ENCODE assay signal across 39 cellular contexts in genomic region chr3:108432431-108432830, GRCh38.
"Had no signal": no experiment of that assay in that cellular context is flagged by ENCODE, and none has a peak within 500 bp of the region (broad histone marks: within the 10 kb centered on the region; RNA-seq: fewer than 3 reads in every experiment).

No MANE protein-coding gene starts in this region.

- H3K9me3 ChIP-seq: adrenal gland, ascending aorta, body of pancreas, breast epithelium had no signal

- H3K4me3 Mint-ChIP-seq: activated naive CD4-positive, alpha-beta T cell treated with anti-CD3 and anti-CD28 coated beads for 36 hours; activated naive CD4-positive, alpha-beta T cell treated with anti-CD3 and anti-CD28 coated beads, Interleukin-2, amount 10 ng/mL, durations not matched to agents 7 days and 5 days; activated naive CD4-positive, alpha-beta T cell treated with anti-CD3 and anti-CD28 coated beads, Interleukin-2, amount 50 U/mL, for 24 hours; activated naive CD8-positive, alpha-beta T cell; activated naive CD8-positive, alpha-beta T cell treated with anti-CD3 and anti-CD28 coated beads for 36 hours; activated naive CD8-positive, alpha-beta T cell treated with anti-CD3 and anti-CD28 coated beads, Interleukin-2, amount 10 ng/mL, durations not matched to agents 7 days and 5 days; activated naive CD8-positive, alpha-beta T cell treated with anti-CD3 and anti-CD28 coated beads, Interleukin-2, amount 50 U/mL, for 24 hours; activated T-cell treated with anti-CD3 and anti-CD28 coated beads, Interleukin-2, amount 50 U/mL, for 4 hours; activated T-cell treated with anti-CD3 and anti-CD28 coated beads, Interleukin-2, amount 50 U/mL, for 72 hours; activated T-helper 1 cell treated with anti-CD3 and anti-CD28 coated beads, Interleukin-12 subunit alpha, Interleukin-12 subunit beta, Interleukin-2, Interleukin-4 antibody, amounts not matched to agents 30 ng/mL and 10 ng/mL and 1 ng/mL, durations not matched to agents 14 hours and 24 hours and 36 hours; activated T-helper 17 cell treated with anti-CD3 and anti-CD28 coated beads, Interleukin-2, amount 50 U/mL, for 72 hours; brain; central memory CD8-positive, alpha-beta T cell had no signal

- FAIRE-seq: astrocyte, bronchial epithelial cell, colon had no signal

- DNase-seq: activated effector memory CD4-positive, alpha-beta T cell treated with anti-CD3 and anti-CD28 coated beads, Interleukin-2, amount 50 U/mL, for 16 hours; activated effector memory CD4-positive, alpha-beta T cell treated with Interleukin-2 at 50 U/mL for 16 hours; activated gamma-delta T cell; activated gamma-delta T cell treated with Interleukin-2 at 50 U/mL for 16 hours; activated naive CD4-positive, alpha-beta T cell; activated naive CD4-positive, alpha-beta T cell treated with anti-CD3 and anti-CD28 coated beads for 36 hours; activated naive CD4-positive, alpha-beta T cell treated with anti-CD3 and anti-CD28 coated beads, Interleukin-2, amount 10 ng/mL, durations not matched to agents 7 days and 5 days; activated naive CD4-positive, alpha-beta T cell treated with anti-CD3 and anti-CD28 coated beads, Interleukin-2, amount 50 U/mL, for 16 hours; activated naive CD4-positive, alpha-beta T cell treated with Interleukin-2 at 50 U/mL for 16 hours; activated naive CD8-positive, alpha-beta T cell treated with anti-CD3 and anti-CD28 coated beads for 36 hours; activated naive CD8-positive, alpha-beta T cell treated with anti-CD3 and anti-CD28 coated beads, Interleukin-2, amount 10 ng/mL, durations not matched to agents 7 days and 5 days; activated naive CD8-positive, alpha-beta T cell treated with anti-CD3 and anti-CD28 coated beads, Interleukin-2, amount 50 U/mL, for 24 hours; activated T-cell treated with anti-CD3 and anti-CD28 coated beads, Interleukin-2, amount 50 U/mL, for 4 hours; activated T-cell treated with anti-CD3 and anti-CD28 coated beads, Interleukin-2, amount 50 U/mL, for 48 hours; activated T-cell treated with anti-CD3 and anti-CD28 coated beads, Interleukin-2, amount 50 U/mL, for 72 hours; adrenal gland; amniotic stem cell; amygdala; anterior cingulate cortex; aorta; body of pancreas; brain microvascular endothelial cell; caudate nucleus; central memory CD4-positive, alpha-beta T cell; cerebellar nuclear complex had no signal

- H3K27ac ChIP-seq: adrenal gland, ascending aorta, body of pancreas, brain microvascular endothelial cell, breast epithelium, cardiac muscle cell had no signal

- H3K4me1 ChIP-seq: adrenal gland, ascending aorta, breast epithelium had no signal

- H3K27me3 Mint-ChIP-seq: activated naive CD8-positive, alpha-beta T cell; activated naive CD8-positive, alpha-beta T cell treated with anti-CD3 and anti-CD28 coated beads for 36 hours; activated naive CD8-positive, alpha-beta T cell treated with anti-CD3 and anti-CD28 coated beads, Interleukin-2, amount 50 U/mL, for 24 hours had no signal

- H3K9me3 Mint-ChIP-seq: activated naive CD4-positive, alpha-beta T cell treated with anti-CD3 and anti-CD28 coated beads, Interleukin-2, amount 50 U/mL, for 24 hours; activated T-cell treated with anti-CD3 and anti-CD28 coated beads, Interleukin-2, amount 50 U/mL, for 4 hours; activated T-helper 17 cell treated with anti-CD3 and anti-CD28 coated beads, Interleukin-2, amount 50 U/mL, for 72 hours; central memory CD8-positive, alpha-beta T cell had no signal

- H3K27me3 ChIP-seq: adrenal gland, ascending aorta, body of pancreas, brain microvascular endothelial cell, breast epithelium, cardiac muscle cell had no signal

- H3K4me1 Mint-ChIP-seq: activated naive CD4-positive, alpha-beta T cell treated with anti-CD3 and anti-CD28 coated beads, Interleukin-2, amount 10 ng/mL, durations not matched to agents 7 days and 5 days; activated naive CD4-positive, alpha-beta T cell treated with anti-CD3 and anti-CD28 coated beads, Interleukin-2, amount 50 U/mL, for 24 hours; activated naive CD8-positive, alpha-beta T cell treated with anti-CD3 and anti-CD28 coated beads for 36 hours; activated naive CD8-positive, alpha-beta T cell treated with anti-CD3 and anti-CD28 coated beads, Interleukin-2, amount 50 U/mL, for 24 hours; activated T-helper 17 cell treated with anti-CD3 and anti-CD28 coated beads, Interleukin-2, amount 50 U/mL, for 72 hours; central memory CD8-positive, alpha-beta T cell had no signal

- H3K36me3 ChIP-seq: adrenal gland, ascending aorta, brain microvascular endothelial cell, breast epithelium, cardiac muscle cell had no signal

- H3K27ac Mint-ChIP-seq: activated naive CD4-positive, alpha-beta T cell treated with anti-CD3 and anti-CD28 coated beads for 36 hours; activated naive CD4-positive, alpha-beta T cell treated with anti-CD3 and anti-CD28 coated beads, Interleukin-2, amount 10 ng/mL, durations not matched to agents 7 days and 5 days; activated naive CD4-positive, alpha-beta T cell treated with anti-CD3 and anti-CD28 coated beads, Interleukin-2, amount 50 U/mL, for 24 hours; activated naive CD4-positive, alpha-beta T cell treated with anti-CD3 and anti-CD28 coated beads, Interleukin-2, amount 50 U/mL, for 72 hours; activated naive CD8-positive, alpha-beta T cell; activated naive CD8-positive, alpha-beta T cell treated with anti-CD3 and anti-CD28 coated beads for 36 hours; activated naive CD8-positive, alpha-beta T cell treated with anti-CD3 and anti-CD28 coated beads, Interleukin-2, amount 10 ng/mL, durations not matched to agents 7 days and 5 days; activated naive CD8-positive, alpha-beta T cell treated with anti-CD3 and anti-CD28 coated beads, Interleukin-2, amount 50 U/mL, for 24 hours; activated T-cell treated with anti-CD3 and anti-CD28 coated beads, Interleukin-2, amount 50 U/mL, for 72 hours; activated T-helper 1 cell treated with anti-CD3 and anti-CD28 coated beads, Interleukin-12 subunit alpha, Interleukin-12 subunit beta, Interleukin-2, Interleukin-4 antibody, amounts not matched to agents 30 ng/mL and 10 ng/mL and 1 ng/mL, durations not matched to agents 14 hours and 24 hours and 36 hours; activated T-helper 17 cell treated with anti-CD3 and anti-CD28 coated beads, Interleukin-2, amount 50 U/mL, for 72 hours; activated T-helper 2 cell treated with anti-CD3 and anti-CD28 coated beads, Interferon-gamma antibody, Interleukin-2, Interleukin-4, amounts not matched to agents 10 μg/mL and 5 μg/mL and 100 μg/mL, durations not matched to agents 14 hours and 24 hours and 36 hours; brain had no signal

- H3K36me3 Mint-ChIP-seq: activated naive CD4-positive, alpha-beta T cell treated with anti-CD3 and anti-CD28 coated beads, Interleukin-2, amount 10 ng/mL, durations not matched to agents 7 days and 5 days; activated naive CD4-positive, alpha-beta T cell treated with anti-CD3 and anti-CD28 coated beads, Interleukin-2, amount 50 U/mL, for 24 hours; activated naive CD8-positive, alpha-beta T cell; activated naive CD8-positive, alpha-beta T cell treated with anti-CD3 and anti-CD28 coated beads, Interleukin-2, amount 10 ng/mL, durations not matched to agents 7 days and 5 days; brain had no signal

- H3K4me3 ChIP-seq: adrenal gland, ascending aorta, body of pancreas, breast epithelium, cardiac muscle cell had no signal

- ATAC-seq: activated naive CD4-positive, alpha-beta T cell treated with anti-CD3 and anti-CD28 coated beads, Interleukin-2, amount 50 U/mL, for 72 hours; activated naive CD8-positive, alpha-beta T cell treated with anti-CD3 and anti-CD28 coated beads, Interleukin-2, amount 50 U/mL, for 24 hours; activated T-cell treated with anti-CD3 and anti-CD28 coated beads, Interleukin-2, amount 50 U/mL, for 4 hours; activated T-cell treated with anti-CD3 and anti-CD28 coated beads, Interleukin-2, amount 50 U/mL, for 72 hours; activated T-helper 17 cell treated with anti-CD3 and anti-CD28 coated beads, Interleukin-2, amount 50 U/mL, for 72 hours; body of pancreas had no signal
